In the genomic region with DNA sequence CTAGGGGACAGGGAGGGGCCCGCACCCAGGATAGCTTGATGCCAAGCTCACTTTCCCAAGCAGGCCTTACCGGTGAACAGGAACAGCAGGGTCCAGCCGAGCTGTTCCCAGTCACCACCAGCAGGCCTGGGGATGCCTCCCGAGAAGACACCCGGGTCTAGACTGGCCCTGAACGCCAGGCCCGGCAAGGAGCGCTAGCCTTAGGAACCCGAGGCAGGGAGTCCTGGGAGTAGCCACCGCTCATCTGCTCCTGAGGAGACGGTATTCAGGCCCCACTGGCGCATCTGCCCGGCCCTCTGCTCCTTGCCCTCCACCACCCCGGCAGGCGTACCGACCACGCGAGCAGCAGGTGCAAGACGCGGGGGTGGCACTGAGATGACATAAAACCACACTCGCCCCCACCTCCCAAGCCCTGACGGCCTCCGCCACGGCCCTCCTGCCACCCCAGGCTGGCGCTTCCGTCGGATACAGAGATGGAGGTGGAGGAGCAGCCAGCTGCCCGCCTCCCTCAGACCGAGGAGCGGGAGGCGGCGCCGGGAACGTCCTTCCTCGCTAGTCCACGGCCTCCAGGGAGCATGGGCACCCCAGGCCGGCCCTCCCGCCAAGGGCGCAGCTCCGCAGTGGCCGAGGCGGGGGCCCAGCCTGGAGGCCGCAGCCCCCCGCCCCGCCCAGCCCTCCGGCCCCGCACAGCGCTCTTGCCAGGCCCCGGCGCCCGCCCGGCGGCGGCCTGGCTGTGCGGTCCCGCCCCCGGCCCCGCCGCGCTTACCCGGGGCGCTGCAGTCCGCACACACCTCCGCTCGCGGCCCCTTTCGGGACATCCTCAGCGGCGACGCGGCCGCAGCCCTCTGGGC, we compare ENCODE assay signal across 8 cellular contexts. TPM values are rescaled to one million over a fixed set of nuclear protein-coding genes. Genes with fewer than 3 reads are reported as not detected.
DNase-seq lines count a peak whose midpoint lies in the region; ATAC-seq and TF ChIP-seq lines count a peak whose summit lies in the region.

No MANE protein-coding gene starts in this region.

- no peaks in the 10 kb centered on the region for H3K9me2 ChIP-seq in Loucy (replicated peaks; ENCODE audit: low read depth, low read length)

- H3K27ac Mint-ChIP-seq in neural progenitor cell = no peak overlapping the region

- H3K36me3 ChIP-seq in Loucy (ENCODE audit: insufficient read depth, low read length) = no peaks in the 10 kb centered on the region
- no peaks in the 10 kb centered on the region for H3K36me3 ChIP-seq in esophagus muscularis mucosa
- H3K36me3 ChIP-seq in neural progenitor cell = no peaks in the 10 kb centered on the region

- peak overlapping the region; percentile 83 for H3K9ac ChIP-seq in Loucy (ENCODE audit: low read depth, low read length, poor library complexity, severe bottlenecking)
- H3K9ac ChIP-seq in neural progenitor cell = peak overlapping the region; percentile 37

- peak overlapping the region; percentile 94 for H3K4me3 Mint-ChIP-seq in neural progenitor cell

- peaks cover 47% of the 10 kb centered on the region for H3K4me1 Mint-ChIP-seq in neural progenitor cell

- H3K4me2 ChIP-seq in Loucy (ENCODE audit: low read depth, low read length, poor library complexity, severe bottlenecking) = peak overlapping the region; percentile 95
- peak overlapping the region; percentile 90 for H3K4me2 ChIP-seq in neural progenitor cell

- H2AFZ ChIP-seq in Loucy (ENCODE audit: low read length) (no peak overlapping the region), neural progenitor cell (replicated peaks) (no peak overlapping the region)

- H3K79me2 ChIP-seq in Loucy (ENCODE audit: insufficient read depth, low read length) (peaks cover 60% of the 10 kb centered on the region), neural progenitor cell (ENCODE audit: low read depth) (peaks cover 52% of the 10 kb centered on the region)

- DNase-seq in COR-L47 (lab: John Stamatoyannopoulos, UW) (peak; percentile 37), esophagus muscularis mucosa (ENCODE audit: extremely low spot score) (no peak), neural progenitor cell (ENCODE audit: low spot score) (peak; percentile 79), islet precursor cell (no peak)
- DNase-seq in activated CD8-positive, alpha-beta memory T cell treated with anti-CD3 and anti-CD28 coated beads, Interleukin-2, amount 50 U/mL, for 4 hours = peak; percentile 77

- H3K9me3 Mint-ChIP-seq in neural progenitor cell = no peaks in the 10 kb centered on the region

- intact Hi-C loops in esophagus muscularis mucosa (cut with DNase I) = loop anchor here (5.0 kb wide), 1 partner anchor 39 kb away; no protein-coding TSS in a partner anchor

- H3K4me1 ChIP-seq in Loucy (ENCODE audit: insufficient read depth, low read length, poor library complexity, severe bottlenecking) (peaks cover 71% of the 10 kb centered on the region), esophagus muscularis mucosa (peaks cover 74 to 86% (median 83%) of the 10 kb centered on the region in 4 donors), neural progenitor cell (peaks cover 57% of the 10 kb centered on the region)

- no peaks in the 10 kb centered on the region for H3K36me3 Mint-ChIP-seq in neural progenitor cell

- no peaks in the 10 kb centered on the region for H3F3A ChIP-seq in Loucy (ENCODE audit: low read depth)
- H3F3A ChIP-seq in neural progenitor cell (ENCODE audit: low read depth) = peaks cover 28% of the 10 kb centered on the region

- H3K4me3 ChIP-seq in Loucy (ENCODE audit: low read length, poor library complexity, severe bottlenecking) = peak overlapping the region; percentile 88
- H3K4me3 ChIP-seq in esophagus muscularis mucosa = peak overlapping the region; percentile 85 to 99 (median 88)
- H3K4me3 ChIP-seq in neural progenitor cell = peak overlapping the region; percentile 84

- 2% methylated on average over 10 of the region's 72 CpGs for WGBS in esophagus muscularis mucosa

- no peaks in the 10 kb centered on the region for H3K27me3 ChIP-seq in Loucy (ENCODE audit: insufficient read depth, low read length, poor library complexity, severe bottlenecking)
- H3K27me3 ChIP-seq in esophagus muscularis mucosa = no peaks in the 10 kb centered on the region
- no peaks in the 10 kb centered on the region for H3K27me3 ChIP-seq in neural progenitor cell

- no peak for TF ChIP-seq CTCF in Loucy (conservative IDR thresholded peaks at IDR 0.05; ENCODE audit: low read length)
- TF ChIP-seq CTCF in esophagus muscularis mucosa (IDR thresholded peaks at IDR 0.05) = no peak
- no peak for TF ChIP-seq CTCF in neural progenitor cell (IDR thresholded peaks at IDR 0.05)

- H3K27ac ChIP-seq in esophagus muscularis mucosa (replicated peaks in 1 of 4) (peak overlapping the region; percentile 85 to 94 (median 88)), neural progenitor cell (no peak overlapping the region)

- ATAC-seq in GM21447 (IDR thresholded peaks at IDR 0.05; ENCODE audit: unreplicated experiment) = peak; percentile 8
- ATAC-seq in GM18873 (IDR thresholded peaks at IDR 0.05; ENCODE audit: low FRiP score, unreplicated experiment) = no peak

- H4K20me1 ChIP-seq in Loucy (ENCODE audit: insufficient read depth, low read length, poor library complexity, severe bottlenecking) (peaks cover 47% of the 10 kb centered on the region), neural progenitor cell (ENCODE audit: low read depth) (peaks cover 53% of the 10 kb centered on the region)

- peaks cover 14% of the 10 kb centered on the region for H3K27me3 Mint-ChIP-seq in neural progenitor cell (ENCODE audit: insufficient read depth, low read depth)

- no peak for TF ChIP-seq POLR2A in esophagus muscularis mucosa (IDR thresholded peaks at IDR 0.05; ENCODE audit: low read depth)

- H3K9me3 ChIP-seq in Loucy (ENCODE audit: insufficient read depth, low read depth, low read length) (no peaks in the 10 kb centered on the region), esophagus muscularis mucosa (no peaks in the 10 kb centered on the region), neural progenitor cell (ENCODE audit: low read depth) (no peaks in the 10 kb centered on the region)

- no peak for TF ChIP-seq EP300 in esophagus muscularis mucosa (IDR thresholded peaks at IDR 0.05)

RNA-seq across cellular contexts. Expression of gene GIT1, which starts 0.7 kb away (rescaled TPM):
- total RNA-seq in esophagus muscularis mucosa = 10 to 100 TPM; 28.7 to 50.4 (median 39.9) TPM
- total RNA-seq in neural progenitor cell (ENCODE audit: low replicate concordance) = 17.6 and 51.0 TPM in 2 replicates

RNA-seq across cellular contexts. Expression of gene ANKRD13B, which starts 4.1 kb away (rescaled TPM):
- total RNA-seq in esophagus muscularis mucosa = 10 to 100 TPM in 3 of 4 donors, 1 to 10 TPM in 1; 8.0 to 16.1 (median 13.4) TPM
- total RNA-seq in neural progenitor cell (ENCODE audit: low replicate concordance) = 2.8 and 24.0 TPM in 2 replicates

RNA-seq across cellular contexts. Expression of gene TP53I13, which starts 20.3 kb away (rescaled TPM):
- total RNA-seq in esophagus muscularis mucosa (10 to 100 TPM; 40.9 to 72.6 (median 55.7) TPM), neural progenitor cell (ENCODE audit: low replicate concordance) (9.2 and 47.0 TPM in 2 replicates)

RNA-seq across cellular contexts. Expression of gene ABHD15, which starts 21.9 kb away (rescaled TPM):
- 10 to 100 TPM in 3 of 4 donors, 1 to 10 TPM in 1; 6.8 to 18.3 (median 11.9) TPM for total RNA-seq in esophagus muscularis mucosa
- total RNA-seq in neural progenitor cell (ENCODE audit: low replicate concordance) = 2.5 and 5.0 TPM in 2 replicates

RNA-seq across cellular contexts. Expression of gene CORO6, which starts 33.9 kb away (rescaled TPM):
- 10 to 100 TPM; 43.7 to 67.7 (median 46.9) TPM for total RNA-seq in esophagus muscularis mucosa
- total RNA-seq in neural progenitor cell (ENCODE audit: low replicate concordance) = 3.9 and 6.2 TPM in 2 replicates

Comparison
In these comparisons a context has a peak if more than half of its experiments do, and no peak if none do; other contexts are left out.
1. DNase-seq: peak in COR-L47 (single experiment), activated CD8-positive, alpha-beta memory T cell treated with anti-CD3 and anti-CD28 coated beads, Interleukin-2, amount 50 U/mL, for 4 hours (single experiment) and neural progenitor cell (single experiment); none in esophagus muscularis mucosa (single experiment) and islet precursor cell (single experiment).
2. Peak in every context shown above with its lines, with median percentiles within 50 percentile points of each other: H3K4me3 ChIP-seq.